In the genomic region with DNA sequence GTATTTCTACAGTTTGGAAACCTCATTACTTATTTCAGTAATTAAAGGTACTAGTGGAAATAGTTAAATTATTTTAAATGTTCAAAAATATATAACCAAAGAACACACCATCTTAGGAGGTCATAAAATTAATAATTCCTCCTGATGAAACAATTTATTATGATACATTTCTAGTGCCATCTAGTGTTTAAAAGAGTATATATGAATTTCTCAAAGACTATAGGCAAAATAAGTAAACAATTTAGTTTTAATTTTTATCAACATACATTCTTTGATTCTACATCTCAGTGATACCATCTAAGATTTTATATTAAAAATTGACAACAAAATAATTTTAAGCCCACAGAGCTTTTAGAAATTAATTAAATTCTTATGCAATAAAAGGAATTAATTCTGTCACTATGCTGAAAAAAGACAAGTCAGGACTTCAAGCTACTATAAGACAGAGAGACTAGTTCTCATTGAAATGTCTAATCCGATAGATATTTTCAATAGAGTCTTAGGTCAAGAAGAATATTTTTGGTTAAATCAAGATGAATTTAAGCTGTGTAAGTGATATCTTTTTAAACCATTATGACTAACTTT, we compare ENCODE assay signal across 9 cellular contexts.
DNase-seq lines count a peak whose midpoint lies in the region; ATAC-seq, FAIRE-seq and TF ChIP-seq lines count a peak whose summit lies in the region.
"Had no signal": no experiment of that assay in that cellular context is flagged by ENCODE, and none has a peak within 500 bp of the region (broad histone marks: within the 10 kb centered on the region; RNA-seq: fewer than 3 reads in every experiment).

No MANE protein-coding gene starts in this region.

- H3K4me2 ChIP-seq in OCI-LY7 (ENCODE audit: low read length) = no peak overlapping the region

- no peak overlapping the region for H3K27ac ChIP-seq in OCI-LY7 (ENCODE audit: low read depth, low read length, poor library complexity, severe bottlenecking)
- H3K27ac ChIP-seq: coronary artery had no signal

- H3K9me3 Mint-ChIP-seq in activated naive CD8-positive, alpha-beta T cell treated with anti-CD3 and anti-CD28 coated beads, Interleukin-2, amount 50 U/mL, for 24 hours = no peaks in the 10 kb centered on the region

- no TSS peak for BruUV-seq in OCI-LY7 (replicated peaks; lab: Mats Ljungman, UMichigan)

- no peaks in the 10 kb centered on the region for H3K27me3 Mint-ChIP-seq in activated naive CD8-positive, alpha-beta T cell treated with anti-CD3 and anti-CD28 coated beads, Interleukin-2, amount 50 U/mL, for 24 hours

- no peak overlapping the region for H3K27ac Mint-ChIP-seq in activated naive CD8-positive, alpha-beta T cell treated with anti-CD3 and anti-CD28 coated beads, Interleukin-2, amount 50 U/mL, for 24 hours

- no peaks in the 10 kb centered on the region for H3K4me1 ChIP-seq in OCI-LY7 (ENCODE audit: insufficient read depth, low read length, poor library complexity, severe bottlenecking)
- no peaks in the 10 kb centered on the region for H3K4me1 ChIP-seq in BE2C

- H3K9me3 ChIP-seq in OCI-LY7 (ENCODE audit: low read length) = no peaks in the 10 kb centered on the region
- no peaks in the 10 kb centered on the region for H3K9me3 ChIP-seq in BE2C

- no peaks in the 10 kb centered on the region for H3K79me2 ChIP-seq in OCI-LY7 (ENCODE audit: insufficient read depth, low read depth, low read length)

- H3K4me3 ChIP-seq in OCI-LY7 (ENCODE audit: low read depth, low read length, poor library complexity, severe bottlenecking) (no peak overlapping the region), fibroblast of mammary gland (ENCODE audit: control insufficient read depth, low read depth, low read length) (no peak overlapping the region), BE2C (ENCODE audit: low read depth, low read length) (no peak overlapping the region)
- H3K4me3 ChIP-seq: coronary artery had no signal

- FAIRE-seq in G401.6 (lab: Jason Lieb, UNC) = peak; percentile 87

- H3K9me2 ChIP-seq in OCI-LY7 (ENCODE audit: insufficient read depth, low read length) = no peaks in the 10 kb centered on the region

- H3K36me3 ChIP-seq in OCI-LY7 (ENCODE audit: insufficient read depth, low read length) = no peaks in the 10 kb centered on the region
- H3K36me3 ChIP-seq in BE2C = no peaks in the 10 kb centered on the region

- H2AFZ ChIP-seq in OCI-LY7 (ENCODE audit: low read length) = no peak overlapping the region

- H4K20me1 ChIP-seq in OCI-LY7 (ENCODE audit: insufficient read depth, low read length) = no peaks in the 10 kb centered on the region

- H3K27me3 ChIP-seq in BE2C = no peaks in the 10 kb centered on the region

- no peaks in the 10 kb centered on the region for H3K36me3 Mint-ChIP-seq in activated naive CD8-positive, alpha-beta T cell treated with anti-CD3 and anti-CD28 coated beads, Interleukin-2, amount 50 U/mL, for 24 hours (ENCODE audit: low read depth)

- H3K4me3 Mint-ChIP-seq in activated naive CD8-positive, alpha-beta T cell treated with anti-CD3 and anti-CD28 coated beads, Interleukin-2, amount 50 U/mL, for 24 hours = no peak overlapping the region

- H3K4me1 Mint-ChIP-seq in activated naive CD8-positive, alpha-beta T cell treated with anti-CD3 and anti-CD28 coated beads, Interleukin-2, amount 50 U/mL, for 24 hours = no peaks in the 10 kb centered on the region

- CTCF ChIA-PET in OCI-LY7 (lab: Charles Lee; ENCODE audit: unreplicated experiment) = no interaction called here

- no peak for DNase-seq in AG09319 (ENCODE audit: extremely low read depth, low read depth)
- DNase-seq in OCI-LY7 (ENCODE audit: low spot score) = peak; percentile 5
- no peak for DNase-seq in fibroblast of mammary gland (ENCODE audit: low read depth)
- DNase-seq in BE2C = no peak
- DNase-seq in T1000 (lab: John Stamatoyannopoulos, UW) = no peak
- no peak for DNase-seq in activated naive CD8-positive, alpha-beta T cell treated with anti-CD3 and anti-CD28 coated beads, Interleukin-2, amount 50 U/mL, for 24 hours

- intact Hi-C loops in OCI-LY7 (cut with micrococcal nuclease; ENCODE audit: unreplicated experiment) = loop anchor here (5.0 kb wide), 1 partner anchor 1052 kb away; the partner anchor contains the start of gene NKAIN2

- ATAC-seq in HG03439 (IDR thresholded peaks at IDR 0.05; ENCODE audit: unreplicated experiment) = no peak
- no peak for ATAC-seq in activated naive CD8-positive, alpha-beta T cell treated with anti-CD3 and anti-CD28 coated beads, Interleukin-2, amount 50 U/mL, for 24 hours

- POLR2A ChIA-PET in OCI-LY7 (lab: Charles Lee) = interaction anchor here (0.9 kb wide), 1 partner anchor 11 kb away, joined by 3 read pairs; no protein-coding TSS in a partner anchor

- TF ChIP-seq CTCF in AG09319 (IDR thresholded peaks at IDR 0.05; ENCODE audit: low read depth, low read length) (peak; percentile 9; the same call in 1 of the 2 replicates), OCI-LY7 (conservative IDR thresholded peaks at IDR 0.05; ENCODE audit: low read length) (peak; percentile 75), fibroblast of mammary gland (conservative IDR thresholded peaks at IDR 0.05; ENCODE audit: control insufficient read depth, insufficient read depth, low read depth, low read length) (peak; percentile 25), BE2C (IDR thresholded peaks at IDR 0.05; ENCODE audit: low read depth, low read length) (no peak)
